In the genomic region with DNA sequence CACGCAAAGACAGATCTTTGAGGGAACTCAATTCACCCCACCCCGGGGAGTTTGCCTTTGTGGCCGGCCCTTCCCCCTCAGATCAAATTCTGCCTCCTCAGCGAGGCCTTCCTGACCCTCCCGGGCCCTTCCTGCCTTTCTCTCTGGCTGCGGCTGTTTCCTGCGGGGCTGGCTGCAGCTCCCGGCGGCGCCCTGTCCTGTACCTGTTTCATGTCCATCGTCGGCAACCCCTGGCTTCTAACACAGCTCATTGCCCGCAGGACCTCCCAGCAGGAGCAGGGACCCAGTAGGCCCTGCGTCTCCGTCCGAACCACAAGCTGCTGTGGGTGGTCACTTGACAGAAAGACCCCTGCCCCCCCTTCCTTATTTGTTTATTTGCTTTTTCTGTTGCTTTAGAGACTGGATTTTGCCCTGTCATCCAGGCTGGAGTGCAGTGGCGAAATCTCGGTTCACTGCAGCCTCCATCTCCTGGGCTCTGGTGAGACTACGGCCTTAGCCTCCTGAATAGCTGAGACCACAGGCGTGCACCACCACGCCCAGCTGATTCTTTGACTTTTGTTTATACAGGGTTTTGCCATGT, we compare ENCODE assay signal across 1 cellular context.
A peak's percentile ranks its signal among the peaks of the same experiment; 100 is the strongest.
TF ChIP-seq lines count a peak whose summit lies in the region.

No MANE protein-coding gene starts in this region.

TF ChIP-seq in endothelial cell of umbilical vein, 7 proteins besides CTCF, POLR2A, EP300 and RAD21:
- TF ChIP-seq JUN (IDR thresholded peaks at IDR 0.05; ENCODE audit: borderline replicate concordance, insufficient read depth, insufficient read length, low read depth), result no peak
- TF ChIP-seq GATA2 (IDR thresholded peaks at IDR 0.05; ENCODE audit: insufficient read depth, insufficient read length, low read depth, low read length), result no peak
- TF ChIP-seq, protein P1, sequence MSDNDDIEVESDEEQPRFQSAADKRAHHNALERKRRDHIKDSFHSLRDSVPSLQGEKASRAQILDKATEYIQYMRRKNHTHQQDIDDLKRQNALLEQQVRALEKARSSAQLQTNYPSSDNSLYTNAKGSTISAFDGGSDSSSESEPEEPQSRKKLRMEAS (IDR thresholded peaks at IDR 0.05; ENCODE audit: insufficient read depth, insufficient read length), result no peak
- TF ChIP-seq MYC (IDR thresholded peaks at IDR 0.05; ENCODE audit: low read depth, low read length), result no peak
- TF ChIP-seq EZH2 (IDR thresholded peaks at IDR 0.05; ENCODE audit: borderline replicate concordance, low read depth, low read length, severe bottlenecking), result no peak
- TF ChIP-seq POLR2AphosphoS5 (IDR thresholded peaks at IDR 0.05; ENCODE audit: insufficient read depth, low read depth, low read length), result peak; percentile 57
- no peak for TF ChIP-seq FOS (IDR thresholded peaks at IDR 0.05; ENCODE audit: borderline replicate concordance, insufficient read depth, low read length)
